In the genomic region with DNA sequence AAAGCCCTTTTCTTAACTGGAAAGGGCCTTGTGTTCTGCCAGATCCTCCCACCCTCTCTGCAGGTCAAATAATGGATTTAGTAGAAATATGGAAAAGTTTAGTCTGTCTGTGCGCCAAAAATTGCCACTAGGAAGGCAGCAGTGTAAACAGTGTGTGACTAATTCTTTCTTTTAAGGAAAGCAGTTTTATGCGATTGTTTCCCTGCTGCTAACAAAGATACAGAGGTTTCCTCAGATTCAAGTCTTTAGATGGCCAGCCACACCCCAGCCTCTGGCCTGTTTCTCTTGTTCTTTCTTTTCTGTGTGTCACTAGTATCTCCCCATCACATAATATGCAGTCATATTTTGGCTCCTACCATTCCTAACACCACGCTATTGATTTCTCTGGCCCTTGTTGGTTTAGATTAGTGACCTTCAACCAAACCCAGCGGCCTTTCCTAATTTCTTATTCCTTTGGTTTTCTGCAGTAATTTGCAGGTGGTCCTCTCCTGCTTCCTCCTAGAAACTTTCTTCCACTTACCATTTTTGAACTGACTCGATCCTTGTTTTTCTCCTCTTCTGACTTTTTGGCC, we compare ENCODE assay signal across 15 cellular contexts.
DNase-seq lines count a peak whose midpoint lies in the region; ATAC-seq and TF ChIP-seq lines count a peak whose summit lies in the region.
"Had no signal": no experiment of that assay in that cellular context is flagged by ENCODE, and none has a peak within 500 bp of the region (broad histone marks: within the 10 kb centered on the region; RNA-seq: fewer than 3 reads in every experiment).

No MANE protein-coding gene starts in this region.

- H3K27me3 Mint-ChIP-seq in osteocyte (ENCODE audit: unreplicated experiment), result no peaks in the 10 kb centered on the region

- H3K4me3 ChIP-seq in RWPE2 (ENCODE audit: severe bottlenecking) (no peak overlapping the region), BE2C (ENCODE audit: low read depth, low read length) (no peak overlapping the region)

- H3K27me3 ChIP-seq in RWPE2 (ENCODE audit: insufficient read depth, poor library complexity, severe bottlenecking), result no peaks in the 10 kb centered on the region
- peaks cover 20% of the 10 kb centered on the region for H3K27me3 ChIP-seq in BE2C

- H3K36me3 Mint-ChIP-seq in osteocyte (ENCODE audit: unreplicated experiment), result peaks cover 4% of the 10 kb centered on the region
- no peaks in the 10 kb centered on the region for H3K36me3 Mint-ChIP-seq in activated naive CD4-positive, alpha-beta T cell treated with anti-CD3 and anti-CD28 coated beads, Interleukin-2, amount 50 U/mL, for 72 hours

- H3K9me3 ChIP-seq in RWPE2 (ENCODE audit: severe bottlenecking), result no peaks in the 10 kb centered on the region
- H3K9me3 ChIP-seq in BE2C, result no peaks in the 10 kb centered on the region

- H3K36me3 ChIP-seq in RWPE2 (ENCODE audit: low read depth) (no peaks in the 10 kb centered on the region), BE2C (no peaks in the 10 kb centered on the region)

- DNase-seq in AG08396 (ENCODE audit: low spot score) (peak; percentile 29), RWPE2 (ENCODE audit: low spot score) (no peak), osteocyte (ENCODE audit: extremely low spot score, unreplicated experiment) (no peak), BE2C (no peak), GM10248 (ENCODE audit: extremely low spot score) (no peak), GM19240 (ENCODE audit: insufficient read length, low spot score) (no peak)
- no peak for DNase-seq in activated naive CD4-positive, alpha-beta T cell treated with anti-CD3 and anti-CD28 coated beads, Interleukin-2, amount 50 U/mL, for 72 hours (ENCODE audit: low spot score in 2 of 2)
- DNase-seq: activated CD4-positive, alpha-beta T cell treated with anti-CD3 and anti-CD28 coated beads for 4 hours; anterior cingulate cortex; DMS153; KBM-7; NCI-H524 treated with DMSO at 0.1 percent for 48 hours; trophoblast cell had no signal

- peaks cover 43% of the 10 kb centered on the region for H3K4me1 Mint-ChIP-seq in osteocyte (ENCODE audit: unreplicated experiment)
- H3K4me1 Mint-ChIP-seq: activated T-helper 17 cell treated with anti-CD3 and anti-CD28 coated beads, Interleukin-2, amount 50 U/mL, for 72 hours had no signal

- H3K27ac ChIP-seq in RWPE2 (ENCODE audit: poor library complexity, severe bottlenecking), result no peak overlapping the region

- peak overlapping the region; percentile 83 for H3K27ac Mint-ChIP-seq in osteocyte (ENCODE audit: unreplicated experiment)
- no peak overlapping the region for H3K27ac Mint-ChIP-seq in activated naive CD4-positive, alpha-beta T cell treated with anti-CD3 and anti-CD28 coated beads, Interleukin-2, amount 50 U/mL, for 72 hours
- H3K27ac Mint-ChIP-seq: activated T-helper 17 cell treated with anti-CD3 and anti-CD28 coated beads, Interleukin-2, amount 50 U/mL, for 72 hours had no signal

- TF ChIP-seq CTCF in RWPE2 (IDR thresholded peaks at IDR 0.05; ENCODE audit: poor library complexity, severe bottlenecking) (no peak), osteocyte (IDR thresholded peaks at IDR 0.05) (no peak), BE2C (IDR thresholded peaks at IDR 0.05; ENCODE audit: low read depth, low read length) (no peak), GM10248 (IDR thresholded peaks at IDR 0.05; ENCODE audit: control extremely low read depth, extremely low read depth, low read depth, missing control alignments) (no peak)

- H3K4me1 ChIP-seq in RWPE2 (ENCODE audit: insufficient read depth, poor library complexity, severe bottlenecking), result peaks cover 8% of the 10 kb centered on the region
- no peaks in the 10 kb centered on the region for H3K4me1 ChIP-seq in BE2C

- CTCF ChIA-PET in GM10248 (lab: Yijun Ruan, JAX), result no interaction called here

- ATAC-seq in RWPE2 (ENCODE audit: low read depth), result peak; percentile 58; the same call in 2 of the 3 replicates
- peak; percentile 68 for ATAC-seq in esophagus mucosa
- no peak for ATAC-seq in activated naive CD4-positive, alpha-beta T cell treated with anti-CD3 and anti-CD28 coated beads, Interleukin-2, amount 50 U/mL, for 72 hours
- ATAC-seq: activated T-helper 17 cell treated with anti-CD3 and anti-CD28 coated beads, Interleukin-2, amount 50 U/mL, for 72 hours had no signal

- POLR2A ChIA-PET in GM10248 (lab: Yijun Ruan, JAX), result no interaction called here

- no peak overlapping the region for H3K4me3 Mint-ChIP-seq in osteocyte (ENCODE audit: unreplicated experiment)
- H3K4me3 Mint-ChIP-seq: activated T-helper 17 cell treated with anti-CD3 and anti-CD28 coated beads, Interleukin-2, amount 50 U/mL, for 72 hours had no signal

- H3K9me3 Mint-ChIP-seq in osteocyte (ENCODE audit: unreplicated experiment), result peaks cover 7% of the 10 kb centered on the region
- H3K9me3 Mint-ChIP-seq in activated naive CD4-positive, alpha-beta T cell treated with anti-CD3 and anti-CD28 coated beads, Interleukin-2, amount 50 U/mL, for 72 hours, result no peaks in the 10 kb centered on the region
- H3K9me3 Mint-ChIP-seq: activated T-helper 17 cell treated with anti-CD3 and anti-CD28 coated beads, Interleukin-2, amount 50 U/mL, for 72 hours had no signal

Comparison
In these comparisons a context has a peak if more than half of its experiments do, and no peak if none do; other contexts are left out.
1. ATAC-seq: peak in RWPE2 (single experiment) and esophagus mucosa (single experiment); none in activated naive CD4-positive, alpha-beta T cell treated with anti-CD3 and anti-CD28 coated beads, Interleukin-2, amount 50 U/mL, for 72 hours (0 of 2).